34 cellular contexts compared by ENCODE assay signal in the genomic region with DNA sequence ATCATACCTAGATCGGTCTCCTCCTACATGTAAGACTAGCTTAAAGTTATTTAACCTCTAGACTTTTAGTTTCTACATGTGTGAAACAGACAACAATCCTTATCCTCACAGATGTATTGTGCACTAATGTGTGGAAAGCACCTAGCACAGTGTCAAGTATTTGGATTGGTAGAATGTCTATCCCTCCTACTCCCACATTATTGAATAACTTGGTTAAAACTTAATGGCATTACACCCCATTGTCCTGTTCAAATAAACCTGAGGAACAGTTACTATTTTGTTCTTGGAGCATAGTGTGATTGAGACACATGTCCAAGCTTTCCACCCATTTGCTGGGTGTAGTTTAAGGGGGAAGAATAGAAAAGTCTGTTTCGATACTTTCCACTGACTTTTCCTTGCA.
"Had no signal": no experiment of that assay in that cellular context is flagged by ENCODE, and none has a peak within 500 bp of the region (broad histone marks: within the 10 kb centered on the region; RNA-seq: fewer than 3 reads in every experiment).

No MANE protein-coding gene starts in this region.

- H3K36me3 ChIP-seq: MG63 had no signal

- H3K27me3 ChIP-seq: MG63 had no signal

- H3K9me3 ChIP-seq: MG63 had no signal

- DNase-seq: Karpas-422, Kasumi-1, MG63, MM.1S, MV-4-11, NCI-H1048, NCI-H1092, NCI-H1092 treated with DMSO at 0.1 percent for 48 hours, NCI-H1105, NCI-H1105 treated with DMSO at 0.1 percent for 48 hours, NCI-H1417, NCI-H1417 treated with DMSO at 0.1 percent for 48 hours, NCI-H1436, NCI-H1436 treated with DMSO at 0.1 percent for 48 hours, NCI-H146, NCI-H1694, NCI-H1694 treated with DMSO at 0.1 percent for 48 hours, NCI-H187, NCI-H187 treated with DMSO at 0.1 percent for 48 hours, NCI-H1930, NCI-H2029, NCI-H2029 treated with DMSO at 0.1 percent for 48 hours, NCI-H2081, NCI-H2081 treated with DMSO at 0.1 percent for 48 hours, NCI-H2107, NCI-H2171, NCI-H2171 treated with DMSO at 0.1 percent for 48 hours, NCI-H2227 treated with DMSO at 0.1 percent for 48 hours, NCI-H226, NCI-H345, NCI-H446, NCI-H446 treated with DMSO at 0.1 percent for 48 hours, NCI-H510A had no signal

- H3K9ac ChIP-seq: KMS-11 had no signal

- H3K27ac ChIP-seq: KMS-11 had no signal

- H3K4me3 ChIP-seq: MG63 had no signal

- H3K4me2 ChIP-seq: KMS-11 had no signal
